25 cellular contexts compared by ENCODE assay signal in the genomic region with DNA sequence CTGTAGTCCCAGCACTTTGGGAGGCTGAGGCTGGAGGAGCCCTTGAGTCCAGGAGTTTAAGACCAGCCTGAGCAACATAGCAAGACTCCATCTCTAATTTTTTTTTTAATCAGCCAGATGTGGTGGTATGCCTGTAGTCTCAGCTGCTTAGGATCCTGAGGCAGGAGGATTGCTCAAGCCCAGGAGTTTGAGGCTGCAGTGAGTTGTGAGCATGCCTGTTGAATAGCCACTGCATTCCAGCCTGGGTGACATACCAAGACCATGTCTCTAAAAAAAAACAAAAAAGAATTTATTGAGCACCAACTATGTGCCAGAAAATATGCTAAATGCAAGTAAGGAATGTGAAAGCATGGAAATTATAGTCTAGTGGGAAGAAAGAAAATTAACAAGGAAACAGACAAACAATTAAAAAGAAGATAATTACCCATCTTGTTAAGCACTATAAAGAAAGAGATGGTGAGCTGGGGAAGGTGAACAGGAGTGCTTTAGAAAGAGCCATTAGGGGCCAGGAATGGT.
"Had no signal": no experiment of that assay in that cellular context is flagged by ENCODE, and none has a peak within 500 bp of the region (broad histone marks: within the 10 kb centered on the region; RNA-seq: fewer than 3 reads in every experiment).

No MANE protein-coding gene starts in this region.

- H3K4me1 ChIP-seq: heart right ventricle, left ventricle myocardium inferior, right lobe of liver, testis, upper lobe of left lung had no signal

- H3K27me3 ChIP-seq: right lobe of liver, testis, upper lobe of left lung had no signal

- H3K36me3 Mint-ChIP-seq: activated naive CD8-positive, alpha-beta T cell treated with anti-CD3 and anti-CD28 coated beads for 36 hours; natural killer cell treated with Interleukin-12 subunit alpha and Interleukin-12 subunit beta and Interleukin-15 and Interleukin-18, amount 100 ng/mL, for 72 hours had no signal

- H3K4me3 Mint-ChIP-seq: activated CD4-positive, alpha-beta T cell treated with anti-CD3 and anti-CD28 coated beads for 36 hours; activated naive CD4-positive, alpha-beta T cell treated with anti-CD3 and anti-CD28 coated beads for 36 hours; activated naive CD8-positive, alpha-beta T cell treated with anti-CD3 and anti-CD28 coated beads for 36 hours; dendritic cell treated with granulocyte-macrophage colony-stimulating factor and Interleukin-4, amounts not matched to agents 40 ng/mL and 50 ng/mL, for 4 days; endodermal cell; natural killer cell treated with Interleukin-12 subunit alpha and Interleukin-12 subunit beta and Interleukin-15 and Interleukin-18, amount 100 ng/mL, for 72 hours had no signal

- H3K9me3 ChIP-seq: heart right ventricle, left ventricle myocardium inferior, mucosa of descending colon, right lobe of liver, testis, upper lobe of left lung had no signal

- H3K9me3 Mint-ChIP-seq: activated naive CD4-positive, alpha-beta T cell treated with anti-CD3 and anti-CD28 coated beads for 36 hours; activated naive CD8-positive, alpha-beta T cell treated with anti-CD3 and anti-CD28 coated beads for 36 hours; dendritic cell treated with granulocyte-macrophage colony-stimulating factor and Interleukin-4, amounts not matched to agents 40 ng/mL and 50 ng/mL, for 4 days; endodermal cell; natural killer cell treated with Interleukin-12 subunit alpha and Interleukin-12 subunit beta and Interleukin-15 and Interleukin-18, amount 100 ng/mL, for 72 hours had no signal

- H3K4me3 ChIP-seq: heart right ventricle, left ventricle myocardium inferior, lung, mucosa of descending colon, right lobe of liver, skin epidermis, testis, upper lobe of left lung had no signal

- H3K27ac Mint-ChIP-seq: activated CD4-positive, alpha-beta T cell treated with anti-CD3 and anti-CD28 coated beads for 36 hours; activated naive CD4-positive, alpha-beta T cell treated with anti-CD3 and anti-CD28 coated beads for 36 hours; activated naive CD8-positive, alpha-beta T cell treated with anti-CD3 and anti-CD28 coated beads for 36 hours; dendritic cell treated with granulocyte-macrophage colony-stimulating factor and Interleukin-4, amounts not matched to agents 40 ng/mL and 50 ng/mL, for 4 days; endodermal cell; natural killer cell treated with Interleukin-12 subunit alpha and Interleukin-12 subunit beta and Interleukin-15 and Interleukin-18, amount 100 ng/mL, for 72 hours had no signal

- H3K36me3 ChIP-seq: heart right ventricle, left ventricle myocardium inferior, right lobe of liver, upper lobe of left lung had no signal

- H3K4me1 Mint-ChIP-seq: activated CD4-positive, alpha-beta T cell treated with anti-CD3 and anti-CD28 coated beads for 36 hours; activated naive CD8-positive, alpha-beta T cell treated with anti-CD3 and anti-CD28 coated beads for 36 hours; endodermal cell had no signal

- H3K27ac ChIP-seq: heart right ventricle, left ventricle myocardium inferior, right lobe of liver, skin epidermis, testis, upper lobe of left lung had no signal

- ATAC-seq: activated CD4-positive, alpha-beta T cell treated with anti-CD3 and anti-CD28 coated beads for 36 hours; esophagus mucosa; mucosa of descending colon; natural killer cell treated with Interleukin-12 subunit alpha and Interleukin-12 subunit beta and Interleukin-15 and Interleukin-18, amount 100 ng/mL, for 72 hours; right lobe of liver; stimulated activated naive CD8-positive, alpha-beta T cell treated with anti-CD3 and anti-CD28 coated beads, Interleukin-15, Interleukin-2, amounts not matched to agents 100 U/mL and 50 U/mL, for 24 hours had no signal

- DNase-seq: activated CD4-positive, alpha-beta T cell treated with anti-CD3 and anti-CD28 coated beads for 36 hours; activated CD4-positive, alpha-beta T cell treated with anti-CD3 and anti-CD28 coated beads, Interleukin-2, amount 50 U/mL, for 4 hours; activated CD4-positive, CD25-positive, alpha-beta regulatory T cell; activated effector memory CD4-positive, alpha-beta T cell treated with Interleukin-2 at 50 U/mL for 16 hours; activated naive CD4-positive, alpha-beta T cell treated with anti-CD3 and anti-CD28 coated beads for 36 hours; activated naive CD8-positive, alpha-beta T cell treated with anti-CD3 and anti-CD28 coated beads for 36 hours; activated T-cell treated with anti-CD3 and anti-CD28 coated beads for 4 hours; amniotic stem cell; caudate nucleus; endodermal cell; foreskin melanocyte; heart right ventricle; left ventricle myocardium inferior; mucosa of descending colon; right lobe of liver; stimulated activated CD4-positive, alpha-beta T cell treated with anti-CD3 and anti-CD28 coated beads, Interleukin-12 subunit alpha, Interleukin-12 subunit beta, amount 100 ng/mL, for 4 hours; stimulated activated CD4-positive, alpha-beta T cell treated with anti-CD3 and anti-CD28 coated beads, Interleukin-4, amount 100 ng/mL, for 1 hour; stimulated activated naive CD8-positive, alpha-beta T cell treated with anti-CD3 and anti-CD28 coated beads, Interleukin-15, Interleukin-2, amounts not matched to agents 100 U/mL and 50 U/mL, for 24 hours; testis; upper lobe of left lung had no signal
